Comparison of ENCODE assay signal across 1 cellular context in the genomic region with DNA sequence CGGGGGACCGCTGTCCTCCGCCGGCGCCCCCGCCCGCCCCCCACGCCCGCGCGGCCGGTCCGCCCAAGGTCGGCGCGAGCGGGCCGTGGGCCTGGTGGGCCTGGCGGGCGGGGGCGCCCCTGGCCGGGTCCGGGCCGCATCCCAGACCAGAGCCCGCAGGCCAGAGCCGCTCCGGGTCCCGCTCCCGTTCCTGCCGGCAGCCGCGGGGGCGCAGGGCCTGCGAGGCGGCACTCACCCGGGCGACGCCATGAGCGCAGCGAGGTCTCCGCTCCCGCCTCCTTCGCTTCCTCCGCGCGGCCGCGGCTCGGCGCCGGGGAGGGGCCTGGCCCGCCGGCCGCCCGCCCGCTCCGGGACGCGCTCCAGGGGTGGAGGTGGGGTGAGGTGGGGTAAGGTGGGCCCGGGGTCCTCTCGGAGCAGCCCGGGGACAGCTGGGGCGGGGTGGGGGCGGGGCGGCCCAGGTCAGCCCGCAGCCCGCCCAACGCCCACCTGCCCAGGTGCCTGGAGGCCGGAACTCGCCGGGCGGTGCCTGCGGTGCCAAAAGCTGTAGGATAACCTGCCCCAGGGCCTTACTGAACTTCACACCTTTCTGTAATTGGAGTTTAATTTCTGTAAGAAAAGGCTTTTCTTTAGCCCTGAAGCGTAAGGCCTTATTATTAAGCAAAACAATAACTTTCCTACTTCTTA.
TF ChIP-seq lines count a peak whose summit lies in the region.

A gene with protein sequence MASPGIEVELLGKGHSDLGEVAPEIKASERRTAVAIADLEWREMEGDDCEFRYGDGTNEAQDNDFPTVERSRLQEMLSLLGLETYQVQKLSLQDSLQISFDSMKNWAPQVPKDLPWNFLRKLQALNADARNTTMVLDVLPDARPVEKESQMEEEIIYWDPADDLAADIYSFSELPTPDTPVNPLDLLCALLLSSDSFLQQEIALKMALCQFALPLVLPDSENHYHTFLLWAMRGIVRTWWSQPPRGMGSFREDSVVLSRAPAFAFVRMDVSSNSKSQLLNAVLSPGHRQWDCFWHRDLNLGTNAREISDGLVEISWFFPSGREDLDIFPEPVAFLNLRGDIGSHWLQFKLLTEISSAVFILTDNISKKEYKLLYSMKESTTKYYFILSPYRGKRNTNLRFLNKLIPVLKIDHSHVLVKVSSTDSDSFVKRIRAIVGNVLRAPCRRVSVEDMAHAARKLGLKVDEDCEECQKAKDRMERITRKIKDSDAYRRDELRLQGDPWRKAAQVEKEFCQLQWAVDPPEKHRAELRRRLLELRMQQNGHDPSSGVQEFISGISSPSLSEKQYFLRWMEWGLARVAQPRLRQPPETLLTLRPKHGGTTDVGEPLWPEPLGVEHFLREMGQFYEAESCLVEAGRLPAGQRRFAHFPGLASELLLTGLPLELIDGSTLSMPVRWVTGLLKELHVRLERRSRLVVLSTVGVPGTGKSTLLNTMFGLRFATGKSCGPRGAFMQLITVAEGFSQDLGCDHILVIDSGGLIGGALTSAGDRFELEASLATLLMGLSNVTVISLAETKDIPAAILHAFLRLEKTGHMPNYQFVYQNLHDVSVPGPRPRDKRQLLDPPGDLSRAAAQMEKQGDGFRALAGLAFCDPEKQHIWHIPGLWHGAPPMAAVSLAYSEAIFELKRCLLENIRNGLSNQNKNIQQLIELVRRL (minus strand): TSS at position 270 of the 684 bp plus-strand sequence. CDS start 21 bp downstream, at position 249.

TF ChIP-seq in K562, 482 proteins besides CTCF, POLR2A, EP300 and RAD21 (continued from another document):
- TF ChIP-seq, protein P1, sequence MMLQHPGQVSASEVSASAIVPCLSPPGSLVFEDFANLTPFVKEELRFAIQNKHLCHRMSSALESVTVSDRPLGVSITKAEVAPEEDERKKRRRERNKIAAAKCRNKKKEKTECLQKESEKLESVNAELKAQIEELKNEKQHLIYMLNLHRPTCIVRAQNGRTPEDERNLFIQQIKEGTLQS (IDR thresholded peaks at IDR 0.05): no peak
- TF ChIP-seq, protein P1 (CRISPR knock-in tag; conservative IDR thresholded peaks at IDR 0.05): no peak
- TF ChIP-seq BCL6 (CRISPR knock-in tag; IDR thresholded peaks at IDR 0.05) (no peak), RBM25 (IDR thresholded peaks at IDR 0.05; ENCODE audit: low read depth, low read length, severe bottlenecking) (no peak), JUNB (CRISPR knock-in tag; conservative IDR thresholded peaks at IDR 0.05) (no peak), RFX7 (CRISPR knock-in tag; IDR thresholded peaks at IDR 0.05) (no peak), SRSF7 (optimal IDR thresholded peaks at IDR 0.05; ENCODE audit: low read depth, low read length) (no peak), SUPT5H (IDR thresholded peaks at IDR 0.05) (no peak), ZNF696 (CRISPR knock-in tag; conservative IDR thresholded peaks at IDR 0.05) (no peak), ZNF133 (CRISPR knock-in tag; IDR thresholded peaks at IDR 0.05) (no peak), MTA1 (IDR thresholded peaks at IDR 0.05; ENCODE audit: borderline replicate concordance) (no peak), KDM4B (IDR thresholded peaks at IDR 0.05; ENCODE audit: borderline replicate concordance in 2 of 2, low read depth in 1 of 2) (no peak), TAF1 (IDR thresholded peaks at IDR 0.05; ENCODE audit: control insufficient read depth, extremely low read depth, insufficient read depth, low read length, severe bottlenecking) (peak; percentile 68), C11orf30 (IDR thresholded peaks at IDR 0.05; ENCODE audit: low read depth) (no peak), ZNF124 (CRISPR knock-in tag; IDR thresholded peaks at IDR 0.05) (no peak), MYC (IDR thresholded peaks at IDR 0.05; ENCODE audit: low read depth, low read length) (no peak; the same call in 1 of the 2 replicates), MYC (CRISPR knock-in tag; IDR thresholded peaks at IDR 0.05; ENCODE audit: borderline replicate concordance, low read depth) (no peak), KHSRP (IDR thresholded peaks at IDR 0.05) (no peak)
- TF ChIP-seq, protein P2, sequence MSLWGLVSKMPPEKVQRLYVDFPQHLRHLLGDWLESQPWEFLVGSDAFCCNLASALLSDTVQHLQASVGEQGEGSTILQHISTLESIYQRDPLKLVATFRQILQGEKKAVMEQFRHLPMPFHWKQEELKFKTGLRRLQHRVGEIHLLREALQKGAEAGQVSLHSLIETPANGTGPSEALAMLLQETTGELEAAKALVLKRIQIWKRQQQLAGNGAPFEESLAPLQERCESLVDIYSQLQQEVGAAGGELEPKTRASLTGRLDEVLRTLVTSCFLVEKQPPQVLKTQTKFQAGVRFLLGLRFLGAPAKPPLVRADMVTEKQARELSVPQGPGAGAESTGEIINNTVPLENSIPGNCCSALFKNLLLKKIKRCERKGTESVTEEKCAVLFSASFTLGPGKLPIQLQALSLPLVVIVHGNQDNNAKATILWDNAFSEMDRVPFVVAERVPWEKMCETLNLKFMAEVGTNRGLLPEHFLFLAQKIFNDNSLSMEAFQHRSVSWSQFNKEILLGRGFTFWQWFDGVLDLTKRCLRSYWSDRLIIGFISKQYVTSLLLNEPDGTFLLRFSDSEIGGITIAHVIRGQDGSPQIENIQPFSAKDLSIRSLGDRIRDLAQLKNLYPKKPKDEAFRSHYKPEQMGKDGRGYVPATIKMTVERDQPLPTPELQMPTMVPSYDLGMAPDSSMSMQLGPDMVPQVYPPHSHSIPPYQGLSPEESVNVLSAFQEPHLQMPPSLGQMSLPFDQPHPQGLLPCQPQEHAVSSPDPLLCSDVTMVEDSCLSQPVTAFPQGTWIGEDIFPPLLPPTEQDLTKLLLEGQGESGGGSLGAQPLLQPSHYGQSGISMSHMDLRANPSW (CRISPR knock-in tag; IDR thresholded peaks at IDR 0.05): no peak
- TF ChIP-seq, protein P3, sequence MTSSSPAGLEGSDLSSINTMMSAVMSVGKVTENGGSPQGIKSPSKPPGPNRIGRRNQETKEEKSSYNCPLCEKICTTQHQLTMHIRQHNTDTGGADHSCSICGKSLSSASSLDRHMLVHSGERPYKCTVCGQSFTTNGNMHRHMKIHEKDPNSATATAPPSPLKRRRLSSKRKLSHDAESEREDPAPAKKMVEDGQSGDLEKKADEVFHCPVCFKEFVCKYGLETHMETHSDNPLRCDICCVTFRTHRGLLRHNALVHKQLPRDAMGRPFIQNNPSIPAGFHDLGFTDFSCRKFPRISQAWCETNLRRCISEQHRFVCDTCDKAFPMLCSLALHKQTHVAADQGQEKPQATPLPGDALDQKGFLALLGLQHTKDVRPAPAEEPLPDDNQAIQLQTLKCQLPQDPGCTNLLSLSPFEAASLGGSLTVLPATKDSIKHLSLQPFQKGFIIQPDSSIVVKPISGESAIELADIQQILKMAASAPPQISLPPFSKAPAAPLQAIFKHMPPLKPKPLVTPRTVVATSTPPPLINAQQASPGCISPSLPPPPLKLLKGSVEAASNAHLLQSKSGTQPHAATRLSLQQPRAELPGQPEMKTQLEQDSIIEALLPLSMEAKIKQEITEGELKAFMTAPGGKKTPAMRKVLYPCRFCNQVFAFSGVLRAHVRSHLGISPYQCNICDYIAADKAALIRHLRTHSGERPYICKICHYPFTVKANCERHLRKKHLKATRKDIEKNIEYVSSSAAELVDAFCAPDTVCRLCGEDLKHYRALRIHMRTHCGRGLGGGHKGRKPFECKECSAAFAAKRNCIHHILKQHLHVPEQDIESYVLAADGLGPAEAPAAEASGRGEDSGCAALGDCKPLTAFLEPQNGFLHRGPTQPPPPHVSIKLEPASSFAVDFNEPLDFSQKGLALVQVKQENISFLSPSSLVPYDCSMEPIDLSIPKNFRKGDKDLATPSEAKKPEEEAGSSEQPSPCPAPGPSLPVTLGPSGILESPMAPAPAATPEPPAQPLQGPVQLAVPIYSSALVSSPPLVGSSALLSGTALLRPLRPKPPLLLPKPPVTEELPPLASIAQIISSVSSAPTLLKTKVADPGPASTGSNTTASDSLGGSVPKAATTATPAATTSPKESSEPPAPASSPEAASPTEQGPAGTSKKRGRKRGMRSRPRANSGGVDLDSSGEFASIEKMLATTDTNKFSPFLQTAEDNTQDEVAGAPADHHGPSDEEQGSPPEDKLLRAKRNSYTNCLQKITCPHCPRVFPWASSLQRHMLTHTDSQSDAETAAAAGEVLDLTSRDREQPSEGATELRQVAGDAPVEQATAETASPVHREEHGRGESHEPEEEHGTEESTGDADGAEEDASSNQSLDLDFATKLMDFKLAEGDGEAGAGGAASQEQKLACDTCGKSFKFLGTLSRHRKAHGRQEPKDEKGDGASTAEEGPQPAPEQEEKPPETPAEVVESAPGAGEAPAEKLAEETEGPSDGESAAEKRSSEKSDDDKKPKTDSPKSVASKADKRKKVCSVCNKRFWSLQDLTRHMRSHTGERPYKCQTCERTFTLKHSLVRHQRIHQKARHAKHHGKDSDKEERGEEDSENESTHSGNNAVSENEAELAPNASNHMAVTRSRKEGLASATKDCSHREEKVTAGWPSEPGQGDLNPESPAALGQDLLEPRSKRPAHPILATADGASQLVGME (CRISPR knock-in tag; IDR thresholded peaks at IDR 0.05): no peak
- TF ChIP-seq, protein P4, sequence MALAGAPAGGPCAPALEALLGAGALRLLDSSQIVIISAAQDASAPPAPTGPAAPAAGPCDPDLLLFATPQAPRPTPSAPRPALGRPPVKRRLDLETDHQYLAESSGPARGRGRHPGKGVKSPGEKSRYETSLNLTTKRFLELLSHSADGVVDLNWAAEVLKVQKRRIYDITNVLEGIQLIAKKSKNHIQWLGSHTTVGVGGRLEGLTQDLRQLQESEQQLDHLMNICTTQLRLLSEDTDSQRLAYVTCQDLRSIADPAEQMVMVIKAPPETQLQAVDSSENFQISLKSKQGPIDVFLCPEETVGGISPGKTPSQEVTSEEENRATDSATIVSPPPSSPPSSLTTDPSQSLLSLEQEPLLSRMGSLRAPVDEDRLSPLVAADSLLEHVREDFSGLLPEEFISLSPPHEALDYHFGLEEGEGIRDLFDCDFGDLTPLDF (CRISPR knock-in tag; IDR thresholded peaks at IDR 0.05): no peak
- TF ChIP-seq, protein P5, sequence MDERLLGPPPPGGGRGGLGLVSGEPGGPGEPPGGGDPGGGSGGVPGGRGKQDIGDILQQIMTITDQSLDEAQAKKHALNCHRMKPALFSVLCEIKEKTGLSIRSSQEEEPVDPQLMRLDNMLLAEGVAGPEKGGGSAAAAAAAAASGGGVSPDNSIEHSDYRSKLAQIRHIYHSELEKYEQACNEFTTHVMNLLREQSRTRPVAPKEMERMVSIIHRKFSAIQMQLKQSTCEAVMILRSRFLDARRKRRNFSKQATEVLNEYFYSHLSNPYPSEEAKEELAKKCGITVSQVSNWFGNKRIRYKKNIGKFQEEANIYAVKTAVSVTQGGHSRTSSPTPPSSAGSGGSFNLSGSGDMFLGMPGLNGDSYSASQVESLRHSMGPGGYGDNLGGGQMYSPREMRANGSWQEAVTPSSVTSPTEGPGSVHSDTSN (CRISPR knock-in tag; IDR thresholded peaks at IDR 0.05; ENCODE audit: low read depth): no peak
- TF ChIP-seq, protein P5 (tag; conservative IDR thresholded peaks at IDR 0.05; ENCODE audit: low read depth): no peak
TF ChIP-seq in K562: peak in this region for 31.
